In the genomic region with DNA sequence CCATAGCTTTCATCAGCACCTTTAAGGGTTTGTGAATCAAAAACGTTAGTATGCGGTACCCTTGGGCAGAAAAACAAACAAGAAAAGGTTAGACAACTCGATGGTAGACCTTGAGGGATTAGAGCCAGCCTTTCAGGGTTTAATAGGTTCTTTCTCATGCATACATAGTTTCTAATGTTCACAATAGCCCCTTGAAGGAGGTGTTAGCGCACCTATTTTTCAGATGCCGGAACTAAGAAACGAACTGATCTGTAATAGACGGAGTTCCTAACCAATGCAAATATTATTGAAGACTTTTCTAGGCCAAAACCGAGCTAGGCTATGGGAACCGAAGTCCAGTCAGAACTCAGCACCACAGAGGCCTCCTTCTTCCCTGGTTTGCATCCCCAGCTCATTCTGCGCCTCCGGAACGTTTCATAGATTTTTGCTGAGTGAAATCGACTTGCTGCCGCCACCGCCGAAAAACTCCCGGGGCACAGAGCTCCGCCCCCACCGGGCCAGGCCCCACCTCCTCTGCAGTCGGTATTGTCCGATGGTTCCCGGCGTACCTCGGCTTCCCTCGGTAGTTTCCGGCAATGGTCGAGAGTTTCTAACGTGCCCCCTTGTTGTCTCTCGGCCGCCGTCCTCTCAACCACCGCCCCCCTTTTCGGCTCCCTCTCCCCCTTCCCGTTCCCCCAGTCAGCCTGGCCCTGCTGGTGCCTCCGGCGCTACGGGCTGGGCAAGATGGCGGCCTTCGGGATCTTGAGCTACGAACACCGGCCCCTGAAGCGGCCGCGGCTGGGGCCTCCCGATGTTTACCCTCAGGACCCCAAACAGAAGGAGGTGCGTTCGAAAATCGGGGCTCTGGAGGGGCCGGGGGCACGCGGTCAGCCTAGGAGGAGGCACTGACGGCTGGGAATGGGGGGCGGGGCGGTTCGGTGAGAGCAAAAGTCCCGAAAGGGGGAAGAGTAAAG, we compare ENCODE assay signal across 8 cellular contexts. TPM values are rescaled to one million over a fixed set of nuclear protein-coding genes. Genes with fewer than 3 reads are reported as not detected.
DNase-seq lines count a peak whose midpoint lies in the region; ATAC-seq and TF ChIP-seq lines count a peak whose summit lies in the region.

A gene (plus strand): TSS at position 565 of the 953 bp plus-strand sequence. CDS start 159 bp downstream, at position 724.

- H3K27me3 ChIP-seq in HUES48 (ENCODE audit: control insufficient read depth, insufficient read depth, low read length): peaks cover 26% of the 10 kb centered on the region

- DNase-seq in Calu3 (peak; percentile 82), OCI-LY7 (ENCODE audit: low spot score) (peak; percentile 77), activated T-cell treated with anti-CD3 and anti-CD28 coated beads for 48 hours (ENCODE audit: low read depth) (peak; percentile 78), epithelial cell of prostate (ENCODE audit: low read depth, low spot score) (no peak), mucosa of descending colon (peak; percentile 86 to 88 (median 87))
- DNase-seq in stimulated activated CD8-positive, alpha-beta memory T cell treated with anti-CD3 and anti-CD28 coated beads, Interleukin-4, amount 100 ng/mL, for 1 hour (ENCODE audit: low read depth in 2 of 2, low spot score in 1 of 2): peak; percentile 49 to 66

- CTCF ChIA-PET in Calu3 (lab: Charles Lee): interaction anchor here (0.7 kb wide), 1 partner anchor 469 kb away, joined by 3 read pairs; no protein-coding TSS in a partner anchor
- CTCF ChIA-PET in OCI-LY7 (lab: Charles Lee; ENCODE audit: unreplicated experiment): interaction anchor here (0.6 kb wide), 1 partner anchor 16 kb away, joined by 3 read pairs; no protein-coding TSS in a partner anchor

- H3K36me3 Mint-ChIP-seq in Calu3 (ENCODE audit: insufficient read depth, unreplicated experiment): peaks cover 26% of the 10 kb centered on the region

- intact Hi-C loops in Calu3 (cut with micrococcal nuclease; ENCODE audit: unreplicated experiment) (no loop called here), OCI-LY7 (cut with micrococcal nuclease; ENCODE audit: unreplicated experiment) (loop anchor here (10.0 kb wide), 1 partner anchor 166 kb away; a partner anchor contains a TSS), mucosa of descending colon (cut with DNase I, micrococcal nuclease) (no loop called here)

- TF ChIP-seq CTCF in Calu3 (IDR thresholded peaks at IDR 0.05; ENCODE audit: unreplicated experiment) (no peak), OCI-LY7 (conservative IDR thresholded peaks at IDR 0.05; ENCODE audit: low read length) (no peak), mucosa of descending colon (IDR thresholded peaks at IDR 0.05) (no peak)

- H3K27me3 Mint-ChIP-seq in Calu3 (ENCODE audit: unreplicated experiment): no peaks in the 10 kb centered on the region

- no peaks in the 10 kb centered on the region for H3K4me1 Mint-ChIP-seq in Calu3 (ENCODE audit: low read depth, unreplicated experiment)

- H4K20me1 ChIP-seq in OCI-LY7 (ENCODE audit: insufficient read depth, low read length): no peaks in the 10 kb centered on the region

- H3K27ac ChIP-seq in HUES48 (ENCODE audit: low read depth, low read length) (peak within 1 kb of the TSS; percentile 83), OCI-LY7 (ENCODE audit: low read depth, low read length, poor library complexity, severe bottlenecking) (peak within 1 kb of the TSS; percentile 58), epithelial cell of prostate (peak within 1 kb of the TSS; percentile 12)

- peak within 1 kb of the TSS; percentile 45; the same call in 1 of the 2 replicates for H3K9ac ChIP-seq in HUES48 (ENCODE audit: low read depth, low read length)

- BruUV-seq in Calu3 (replicated peaks; lab: Mats Ljungman, UMichigan) (no TSS peak), OCI-LY7 (replicated peaks; lab: Mats Ljungman, UMichigan) (TSS peak; percentile 92)

- H3K36me3 ChIP-seq in HUES48 (ENCODE audit: control insufficient read depth, insufficient read depth, low read length) (peaks cover 29% of the 10 kb centered on the region), OCI-LY7 (ENCODE audit: insufficient read depth, low read length) (peaks cover 28% of the 10 kb centered on the region), mucosa of descending colon (ENCODE audit: low read depth) (no peaks in the 10 kb centered on the region)

- H3K9me3 Mint-ChIP-seq in Calu3 (ENCODE audit: low read depth, unreplicated experiment): no peaks in the 10 kb centered on the region

- POLR2A ChIA-PET in OCI-LY7 (lab: Charles Lee): interaction anchor here (0.5 to 1.7 kb wide), 13 partner anchors 12 to 529 kb away, joined by 3 to 10 read pairs (median 3); a partner anchor contains a TSS

- H3K4me1 ChIP-seq in HUES48 (ENCODE audit: control insufficient read depth, insufficient read depth, low read length) (0 out of 2 replicates have a peak, but pooled peaks cover 6% of the 10 kb centered on the region), OCI-LY7 (ENCODE audit: insufficient read depth, low read length, poor library complexity, severe bottlenecking) (peaks cover 27% of the 10 kb centered on the region), mucosa of descending colon (ENCODE audit: low read depth) (no peaks in the 10 kb centered on the region)

- no peaks in the 10 kb centered on the region for H3K79me2 ChIP-seq in OCI-LY7 (ENCODE audit: insufficient read depth, low read depth, low read length)

- no peaks in the 10 kb centered on the region for H3K9me2 ChIP-seq in OCI-LY7 (ENCODE audit: insufficient read depth, low read length)

- peak within 1 kb of the TSS; percentile 70 for H3K27ac Mint-ChIP-seq in Calu3 (ENCODE audit: unreplicated experiment)

- peak within 1 kb of the TSS; percentile 67 for H2AFZ ChIP-seq in OCI-LY7 (ENCODE audit: low read length)

- H3K4me3 Mint-ChIP-seq in Calu3 (ENCODE audit: low read depth, unreplicated experiment): peak within 1 kb of the TSS; percentile 82

- peak within 1 kb of the TSS; percentile 66 for H3K4me3 ChIP-seq in HUES48 (ENCODE audit: low read depth, low read length)
- H3K4me3 ChIP-seq in OCI-LY7 (ENCODE audit: low read depth, low read length, poor library complexity, severe bottlenecking): peak within 1 kb of the TSS; percentile 81
- H3K4me3 ChIP-seq in mucosa of descending colon: peak within 1 kb of the TSS; percentile 46

- ATAC-seq in GM21381 (IDR thresholded peaks at IDR 0.05; ENCODE audit: unreplicated experiment) (peak; percentile 97), mucosa of descending colon (peak; percentile 97)

- H3K4me2 ChIP-seq in OCI-LY7 (ENCODE audit: low read length): peak within 1 kb of the TSS; percentile 64

- H3K9me3 ChIP-seq in HUES48 (ENCODE audit: control insufficient read depth, insufficient read depth, low read length) (peaks cover 47% of the 10 kb centered on the region), OCI-LY7 (ENCODE audit: low read length) (no peaks in the 10 kb centered on the region), mucosa of descending colon (no peaks in the 10 kb centered on the region)

RNA-seq across cellular contexts. Expression of the gene that starts here (rescaled TPM):
- total RNA-seq in Calu3 (2022) (53.3 and 56.2 TPM in 2 replicates), OCI-LY7 (2022) (31.1 and 38.8 TPM in 2 replicates), mucosa of descending colon (10 to 100 TPM; 34.4 to 55.4 (median 47.8) TPM)
- 20.5 and 23.1 TPM in 2 replicates for total RNA-seq in OCI-LY7 (2014; rRNA removed; shearing (Covaris generic))

Comparison
In these comparisons a context has a peak if more than half of its experiments do, and no peak if none do; other contexts are left out.
1. H3K27ac ChIP-seq: peak in every context shown above with its lines; median percentile 83 in HUES48; 58 in OCI-LY7; 12 in epithelial cell of prostate.